Comparison of ENCODE assay signal across 15 cellular contexts in genomic region chr18:79971986-79972385, GRCh38. TPM values are rescaled to one million over a fixed set of nuclear protein-coding genes. Genes with fewer than 3 reads are reported as not detected.
DNase-seq lines count a peak whose midpoint lies in the region; ATAC-seq and TF ChIP-seq lines count a peak whose summit lies in the region.
"Had no signal": no experiment of that assay in that cellular context is flagged by ENCODE, and none has a peak within 500 bp of the region (broad histone marks: within the 10 kb centered on the region; RNA-seq: fewer than 3 reads in every experiment).

No MANE protein-coding gene starts in this region.

- no peaks in the 10 kb centered on the region for H3K9me3 ChIP-seq in CD8-positive, alpha-beta memory T cell (ENCODE audit: low read length)
- H3K9me3 ChIP-seq: HAP-1 had no signal

- H3K27ac Mint-ChIP-seq in CD8-positive, alpha-beta memory T cell: peak overlapping the region in 7 of 8 donors; percentile 13 to 86 (median 80)
- peak overlapping the region; percentile 74 for H3K27ac Mint-ChIP-seq in central memory CD8-positive, alpha-beta T cell (ENCODE audit: low read depth)
- H3K27ac Mint-ChIP-seq: CD4-positive, CD25-positive, alpha-beta regulatory T cell had no signal

- H3K27me3 ChIP-seq in CD8-positive, alpha-beta memory T cell (ENCODE audit: insufficient read depth, low read length, poor library complexity, severe bottlenecking): no peaks in the 10 kb centered on the region

- TF ChIP-seq CTCF in omental fat pad (IDR thresholded peaks at IDR 0.05): no peak

- ATAC-seq in central memory CD8-positive, alpha-beta T cell (replicated peaks; ENCODE audit: extremely low read depth, poor library complexity, severe bottlenecking): no peak
- ATAC-seq in omental fat pad (ENCODE audit: low FRiP score): no peak
- ATAC-seq in HG02970 (IDR thresholded peaks at IDR 0.05; ENCODE audit: low FRiP score, unreplicated experiment): no peak
- ATAC-seq: K562 had no signal

- POLR2A ChIA-PET in CD8-positive, alpha-beta memory T cell (lab: Charles Lee): no interaction called here

- H3K4me3 Mint-ChIP-seq in CD8-positive, alpha-beta memory T cell: no peak overlapping the region
- peak overlapping the region; percentile 22 for H3K4me3 Mint-ChIP-seq in central memory CD8-positive, alpha-beta T cell
- H3K4me3 Mint-ChIP-seq: CD4-positive, CD25-positive, alpha-beta regulatory T cell had no signal

- H3K27me3 Mint-ChIP-seq in CD8-positive, alpha-beta memory T cell: no peaks in the 10 kb centered on the region
- no peaks in the 10 kb centered on the region for H3K27me3 Mint-ChIP-seq in central memory CD8-positive, alpha-beta T cell
- H3K27me3 Mint-ChIP-seq: CD4-positive, CD25-positive, alpha-beta regulatory T cell had no signal

- CTCF ChIA-PET in CD8-positive, alpha-beta memory T cell (lab: Charles Lee): no interaction called here

- H3K36me3 Mint-ChIP-seq in CD8-positive, alpha-beta memory T cell: peaks cover 5 to 78% (median 11%) of the 10 kb centered on the region in 3 donors
- peaks cover 36% of the 10 kb centered on the region for H3K36me3 Mint-ChIP-seq in central memory CD8-positive, alpha-beta T cell (ENCODE audit: insufficient read depth)

- H3K4me1 ChIP-seq in CD8-positive, alpha-beta memory T cell (ENCODE audit: insufficient read depth, low read length): no peaks in the 10 kb centered on the region
- H3K4me1 ChIP-seq: HAP-1 had no signal

- peaks cover 27% of the 10 kb centered on the region for H3K36me3 ChIP-seq in CD8-positive, alpha-beta memory T cell (ENCODE audit: insufficient read depth, low read length)

- no peak overlapping the region for H3K27ac ChIP-seq in CD8-positive, alpha-beta memory T cell (ENCODE audit: low read depth, low read length)

- H3K9me3 Mint-ChIP-seq in CD8-positive, alpha-beta memory T cell: no peaks in the 10 kb centered on the region
- H3K9me3 Mint-ChIP-seq in central memory CD8-positive, alpha-beta T cell: no peaks in the 10 kb centered on the region
- H3K9me3 Mint-ChIP-seq: CD4-positive, CD25-positive, alpha-beta regulatory T cell had no signal

- DNase-seq in CD8-positive, alpha-beta memory T cell: no peak
- DNase-seq in NCI-H526 treated with DMSO at 0.1 percent for 48 hours (lab: John Stamatoyannopoulos, UW) (peak; percentile 31), omental fat pad (ENCODE audit: low spot score) (peak; percentile 6), COLO668 (lab: John Stamatoyannopoulos, UW; ENCODE audit: unreplicated experiment) (no peak), NCI-H2029 (lab: John Stamatoyannopoulos, UW) (no peak)
- DNase-seq in central memory CD8-positive, alpha-beta T cell (ENCODE audit: low spot score in 2 of 2): no peak
- DNase-seq: CD4-positive, CD25-positive, alpha-beta regulatory T cell; DMS79 treated with DMSO at 0.1 percent for 48 hours; NCI-H187; NK-92 treated with Interleukin-12 subunit alpha and Interleukin-12 subunit beta, amount 100 ng/mL, for 24 hours; OCI-M1; SIG-M5 had no signal

- H3K4me3 ChIP-seq in CD8-positive, alpha-beta memory T cell (ENCODE audit: low read length): no peak overlapping the region
- H3K4me3 ChIP-seq: HAP-1, K562 had no signal

- H3K4me1 Mint-ChIP-seq in CD8-positive, alpha-beta memory T cell: peaks cover 22 to 27% (median 25%) of the 10 kb centered on the region in 3 donors
- H3K4me1 Mint-ChIP-seq in central memory CD8-positive, alpha-beta T cell: peaks cover 28% of the 10 kb centered on the region

RNA-seq across cellular contexts. Expression of gene HSBP1L1, which starts 7.5 kb away (rescaled TPM):
- 1 to 10 TPM; 3.3 to 4.2 TPM for total RNA-seq in CD8-positive, alpha-beta memory T cell
- 17.2 TPM for polyA plus RNA-seq in CD8-positive, alpha-beta memory T cell
- total RNA-seq in omental fat pad: 10 to 100 TPM; 13.2 to 20.1 (median 17.3) TPM
- total RNA-seq: K562 had no signal

RNA-seq across cellular contexts. Expression of gene TXNL4A, which starts 16.4 kb away (rescaled TPM):
- total RNA-seq in CD8-positive, alpha-beta memory T cell: 100 to 1,000 TPM; 198 to 202 TPM
- polyA plus RNA-seq in CD8-positive, alpha-beta memory T cell: 260 TPM
- 10 to 100 TPM; 18.0 to 47.6 (median 33.6) TPM for total RNA-seq in omental fat pad

RNA-seq across cellular contexts. Expression of gene SLC66A2, which starts 20.5 kb away (rescaled TPM):
- 10 to 100 TPM; 29.9 to 31.7 TPM for total RNA-seq in CD8-positive, alpha-beta memory T cell
- 18.3 TPM for polyA plus RNA-seq in CD8-positive, alpha-beta memory T cell
- total RNA-seq in omental fat pad: 100 to 1,000 TPM in 2 of 4 donors, 10 to 100 TPM in 2; 69.4 to 176 (median 103) TPM

Comparison
In these comparisons a context has a peak if more than half of its experiments do, and no peak if none do; other contexts are left out.
1. DNase-seq: peak in NCI-H526 treated with DMSO at 0.1 percent for 48 hours (single experiment) and omental fat pad (single experiment); none in CD8-positive, alpha-beta memory T cell (0 of 5), central memory CD8-positive, alpha-beta T cell (0 of 2), COLO668 (single experiment) and NCI-H2029 (single experiment).
2. RNA of gene TXNL4A, which starts 16.4 kb away (total RNA-seq): 198 to 202 TPM in CD8-positive, alpha-beta memory T cell; 18.0 to 47.6 TPM in omental fat pad; every median in the first group is over 4 times any median in the second.